In the genomic region with DNA sequence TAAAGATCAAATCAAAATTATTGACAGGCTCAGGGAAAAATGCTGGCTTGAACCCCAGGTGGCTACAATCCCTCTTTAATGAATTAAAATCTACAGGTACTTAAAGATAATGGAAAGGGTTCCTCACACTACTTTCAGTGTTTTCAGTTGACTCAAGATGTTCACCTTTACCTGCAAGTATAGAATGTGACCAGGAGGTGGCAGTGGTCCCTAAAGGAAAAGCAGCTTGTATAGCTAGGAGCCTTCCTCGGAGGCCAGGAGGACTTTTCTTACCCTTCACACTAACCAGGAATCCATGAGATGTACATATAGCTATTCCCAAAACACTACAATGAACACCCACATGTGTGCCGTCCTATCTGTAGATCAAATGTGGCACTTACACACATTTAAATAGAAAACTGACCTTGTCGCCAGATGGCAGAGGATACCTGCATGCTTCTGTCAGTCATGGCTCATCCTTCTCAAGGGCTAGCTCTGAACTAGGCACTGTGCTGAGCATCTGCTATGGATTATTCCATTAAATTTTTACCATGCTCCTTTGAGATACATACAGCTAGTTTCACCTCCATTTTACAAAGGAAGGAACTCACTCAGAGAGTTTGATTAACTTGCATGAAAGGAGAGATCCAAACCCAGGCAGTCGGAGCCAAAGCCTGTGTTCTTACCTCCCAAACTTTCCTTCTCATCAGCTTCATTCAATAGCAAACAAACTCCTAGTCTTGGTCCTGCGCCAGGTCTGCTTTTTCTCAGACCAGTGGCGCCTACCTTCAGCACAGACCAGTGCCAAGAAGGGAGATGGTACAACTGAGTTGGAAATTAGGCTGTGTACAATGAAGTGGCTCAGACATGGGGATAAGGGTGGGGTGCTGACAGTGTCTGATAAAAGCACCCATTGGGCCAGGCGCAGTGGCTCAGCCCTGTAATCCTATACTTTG, we compare ENCODE assay signal across 1 cellular context.
A peak's percentile ranks its signal among the peaks of the same experiment; 100 is the strongest.
TF ChIP-seq lines count a peak whose summit lies in the region.

No MANE protein-coding gene starts in this region.

TF ChIP-seq in HepG2, 621 proteins besides CTCF, POLR2A, EP300 and RAD21 (continued from another document and continues in another):
- TF ChIP-seq CHD4 (IDR thresholded peaks at IDR 0.05; ENCODE audit: borderline replicate concordance, low read length) (no peak), BCL6 (CRISPR knock-in tag; IDR thresholded peaks at IDR 0.05) (peak; percentile 44; the same call in 1 of the 2 replicates), TGIF2 (CRISPR knock-in tag; IDR thresholded peaks at IDR 0.05) (0 out of 2 replicates have a peak, but pooled peaks have one; percentile 8), ZNF136 (CRISPR knock-in tag; IDR thresholded peaks at IDR 0.05; ENCODE audit: low read depth) (no peak), ZNF660 (CRISPR knock-in tag; IDR thresholded peaks at IDR 0.05; ENCODE audit: borderline replicate concordance, low read depth) (no peak), ZNF317 (CRISPR knock-in tag; IDR thresholded peaks at IDR 0.05) (no peak), PAWR (CRISPR knock-in tag; IDR thresholded peaks at IDR 0.05; ENCODE audit: borderline replicate concordance) (no peak), NR2F2 (IDR thresholded peaks at IDR 0.05; ENCODE audit: borderline replicate concordance, low read depth) (no peak), ZNF674 (CRISPR knock-in tag; IDR thresholded peaks at IDR 0.05; ENCODE audit: low read depth) (no peak), FOXK1 (CRISPR knock-in tag; IDR thresholded peaks at IDR 0.05; ENCODE audit: borderline replicate concordance, low read depth) (no peak), ARNT2 (CRISPR knock-in tag; IDR thresholded peaks at IDR 0.05; ENCODE audit: low read depth) (no peak), ZNF7 (CRISPR knock-in tag; IDR thresholded peaks at IDR 0.05) (no peak), SAP130 (CRISPR knock-in tag; IDR thresholded peaks at IDR 0.05; ENCODE audit: low read depth) (no peak), ZNF224 (CRISPR knock-in tag; IDR thresholded peaks at IDR 0.05) (no peak), SOX5 (CRISPR knock-in tag; IDR thresholded peaks at IDR 0.05; ENCODE audit: borderline replicate concordance) (peak; percentile 22; the same call in 1 of the 2 replicates), SMARCE1 (IDR thresholded peaks at IDR 0.05; ENCODE audit: borderline replicate concordance) (no peak), REL (CRISPR knock-in tag; conservative IDR thresholded peaks at IDR 0.05) (no peak), ZMYM2 (CRISPR knock-in tag; IDR thresholded peaks at IDR 0.05) (no peak), SNRNP70 (IDR thresholded peaks at IDR 0.05; ENCODE audit: low read depth, low read length) (no peak), CCDC6 (CRISPR knock-in tag; IDR thresholded peaks at IDR 0.05) (no peak), AGO1 (IDR thresholded peaks at IDR 0.05; ENCODE audit: low read depth, low read length, poor library complexity, severe bottlenecking) (no peak), SOX6 (IDR thresholded peaks at IDR 0.05) (no peak), SOX6 (CRISPR knock-in tag; IDR thresholded peaks at IDR 0.05) (peak; percentile 55; the same call in 1 of the 2 replicates), ZSCAN21 (CRISPR knock-in tag; IDR thresholded peaks at IDR 0.05; ENCODE audit: borderline replicate concordance) (no peak), ZNF644 (CRISPR knock-in tag; IDR thresholded peaks at IDR 0.05; ENCODE audit: low read depth) (no peak), NFE2L2 (IDR thresholded peaks at IDR 0.05; ENCODE audit: low read length) (no peak), ZSCAN31 (CRISPR knock-in tag; IDR thresholded peaks at IDR 0.05; ENCODE audit: low read depth) (0 out of 2 replicates have a peak, but pooled peaks have one; percentile 68), ZIK1 (CRISPR knock-in tag; IDR thresholded peaks at IDR 0.05; ENCODE audit: borderline replicate concordance, low read depth) (no peak), BHLHE40 (IDR thresholded peaks at IDR 0.05; ENCODE audit: low read length) (no peak), GATAD2A (CRISPR knock-in tag; IDR thresholded peaks at IDR 0.05) (peak; percentile 66; the same call in 1 of the 2 replicates), SRSF9 (IDR thresholded peaks at IDR 0.05; ENCODE audit: borderline replicate concordance, insufficient read depth, low read depth, low read length, poor library complexity, severe bottlenecking) (no peak)
- TF ChIP-seq, protein P1, sequence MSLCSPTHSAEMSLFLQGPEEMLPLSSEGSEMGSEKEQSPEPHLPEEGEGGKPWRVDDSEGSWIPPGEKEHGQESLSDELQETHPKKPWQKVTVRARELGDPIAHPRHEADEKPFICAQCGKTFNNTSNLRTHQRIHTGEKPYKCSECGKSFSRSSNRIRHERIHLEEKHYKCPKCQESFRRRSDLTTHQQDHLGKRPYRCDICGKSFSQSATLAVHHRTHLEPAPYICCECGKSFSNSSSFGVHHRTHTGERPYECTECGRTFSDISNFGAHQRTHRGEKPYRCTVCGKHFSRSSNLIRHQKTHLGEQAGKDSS (CRISPR knock-in tag; IDR thresholded peaks at IDR 0.05; ENCODE audit: borderline replicate concordance, low read depth) = no peak
- TF ChIP-seq, protein P2, sequence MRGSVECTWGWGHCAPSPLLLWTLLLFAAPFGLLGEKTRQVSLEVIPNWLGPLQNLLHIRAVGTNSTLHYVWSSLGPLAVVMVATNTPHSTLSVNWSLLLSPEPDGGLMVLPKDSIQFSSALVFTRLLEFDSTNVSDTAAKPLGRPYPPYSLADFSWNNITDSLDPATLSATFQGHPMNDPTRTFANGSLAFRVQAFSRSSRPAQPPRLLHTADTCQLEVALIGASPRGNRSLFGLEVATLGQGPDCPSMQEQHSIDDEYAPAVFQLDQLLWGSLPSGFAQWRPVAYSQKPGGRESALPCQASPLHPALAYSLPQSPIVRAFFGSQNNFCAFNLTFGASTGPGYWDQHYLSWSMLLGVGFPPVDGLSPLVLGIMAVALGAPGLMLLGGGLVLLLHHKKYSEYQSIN (CRISPR knock-in tag; IDR thresholded peaks at IDR 0.05; ENCODE audit: borderline replicate concordance) = no peak
- TF ChIP-seq, protein P3, sequence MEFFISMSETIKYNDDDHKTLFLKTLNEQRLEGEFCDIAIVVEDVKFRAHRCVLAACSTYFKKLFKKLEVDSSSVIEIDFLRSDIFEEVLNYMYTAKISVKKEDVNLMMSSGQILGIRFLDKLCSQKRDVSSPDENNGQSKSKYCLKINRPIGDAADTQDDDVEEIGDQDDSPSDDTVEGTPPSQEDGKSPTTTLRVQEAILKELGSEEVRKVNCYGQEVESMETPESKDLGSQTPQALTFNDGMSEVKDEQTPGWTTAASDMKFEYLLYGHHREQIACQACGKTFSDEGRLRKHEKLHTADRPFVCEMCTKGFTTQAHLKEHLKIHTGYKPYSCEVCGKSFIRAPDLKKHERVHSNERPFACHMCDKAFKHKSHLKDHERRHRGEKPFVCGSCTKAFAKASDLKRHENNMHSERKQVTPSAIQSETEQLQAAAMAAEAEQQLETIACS (CRISPR knock-in tag; IDR thresholded peaks at IDR 0.05) = no peak
- TF ChIP-seq, protein P4, sequence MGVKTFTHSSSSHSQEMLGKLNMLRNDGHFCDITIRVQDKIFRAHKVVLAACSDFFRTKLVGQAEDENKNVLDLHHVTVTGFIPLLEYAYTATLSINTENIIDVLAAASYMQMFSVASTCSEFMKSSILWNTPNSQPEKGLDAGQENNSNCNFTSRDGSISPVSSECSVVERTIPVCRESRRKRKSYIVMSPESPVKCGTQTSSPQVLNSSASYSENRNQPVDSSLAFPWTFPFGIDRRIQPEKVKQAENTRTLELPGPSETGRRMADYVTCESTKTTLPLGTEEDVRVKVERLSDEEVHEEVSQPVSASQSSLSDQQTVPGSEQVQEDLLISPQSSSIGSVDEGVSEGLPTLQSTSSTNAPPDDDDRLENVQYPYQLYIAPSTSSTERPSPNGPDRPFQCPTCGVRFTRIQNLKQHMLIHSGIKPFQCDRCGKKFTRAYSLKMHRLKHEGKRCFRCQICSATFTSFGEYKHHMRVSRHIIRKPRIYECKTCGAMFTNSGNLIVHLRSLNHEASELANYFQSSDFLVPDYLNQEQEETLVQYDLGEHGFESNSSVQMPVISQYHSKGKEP (CRISPR knock-in tag; IDR thresholded peaks at IDR 0.05) = no peak
- TF ChIP-seq, protein P5, sequence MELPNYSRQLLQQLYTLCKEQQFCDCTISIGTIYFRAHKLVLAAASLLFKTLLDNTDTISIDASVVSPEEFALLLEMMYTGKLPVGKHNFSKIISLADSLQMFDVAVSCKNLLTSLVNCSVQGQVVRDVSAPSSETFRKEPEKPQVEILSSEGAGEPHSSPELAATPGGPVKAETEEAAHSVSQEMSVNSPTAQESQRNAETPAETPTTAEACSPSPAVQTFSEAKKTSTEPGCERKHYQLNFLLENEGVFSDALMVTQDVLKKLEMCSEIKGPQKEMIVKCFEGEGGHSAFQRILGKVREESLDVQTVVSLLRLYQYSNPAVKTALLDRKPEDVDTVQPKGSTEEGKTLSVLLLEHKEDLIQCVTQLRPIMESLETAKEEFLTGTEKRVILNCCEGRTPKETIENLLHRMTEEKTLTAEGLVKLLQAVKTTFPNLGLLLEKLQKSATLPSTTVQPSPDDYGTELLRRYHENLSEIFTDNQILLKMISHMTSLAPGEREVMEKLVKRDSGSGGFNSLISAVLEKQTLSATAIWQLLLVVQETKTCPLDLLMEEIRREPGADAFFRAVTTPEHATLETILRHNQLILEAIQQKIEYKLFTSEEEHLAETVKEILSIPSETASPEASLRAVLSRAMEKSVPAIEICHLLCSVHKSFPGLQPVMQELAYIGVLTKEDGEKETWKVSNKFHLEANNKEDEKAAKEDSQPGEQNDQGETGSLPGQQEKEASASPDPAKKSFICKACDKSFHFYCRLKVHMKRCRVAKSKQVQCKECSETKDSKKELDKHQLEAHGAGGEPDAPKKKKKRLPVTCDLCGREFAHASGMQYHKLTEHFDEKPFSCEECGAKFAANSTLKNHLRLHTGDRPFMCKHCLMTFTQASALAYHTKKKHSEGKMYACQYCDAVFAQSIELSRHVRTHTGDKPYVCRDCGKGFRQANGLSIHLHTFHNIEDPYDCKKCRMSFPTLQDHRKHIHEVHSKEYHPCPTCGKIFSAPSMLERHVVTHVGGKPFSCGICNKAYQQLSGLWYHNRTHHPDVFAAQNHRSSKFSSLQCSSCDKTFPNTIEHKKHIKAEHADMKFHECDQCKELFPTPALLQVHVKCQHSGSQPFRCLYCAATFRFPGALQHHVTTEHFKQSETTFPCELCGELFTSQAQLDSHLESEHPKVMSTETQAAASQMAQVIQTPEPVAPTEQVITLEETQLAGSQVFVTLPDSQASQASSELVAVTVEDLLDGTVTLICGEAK (IDR thresholded peaks at IDR 0.05) = no peak
- TF ChIP-seq, protein P5 (CRISPR knock-in tag; IDR thresholded peaks at IDR 0.05) = no peak
- TF ChIP-seq, protein P6, sequence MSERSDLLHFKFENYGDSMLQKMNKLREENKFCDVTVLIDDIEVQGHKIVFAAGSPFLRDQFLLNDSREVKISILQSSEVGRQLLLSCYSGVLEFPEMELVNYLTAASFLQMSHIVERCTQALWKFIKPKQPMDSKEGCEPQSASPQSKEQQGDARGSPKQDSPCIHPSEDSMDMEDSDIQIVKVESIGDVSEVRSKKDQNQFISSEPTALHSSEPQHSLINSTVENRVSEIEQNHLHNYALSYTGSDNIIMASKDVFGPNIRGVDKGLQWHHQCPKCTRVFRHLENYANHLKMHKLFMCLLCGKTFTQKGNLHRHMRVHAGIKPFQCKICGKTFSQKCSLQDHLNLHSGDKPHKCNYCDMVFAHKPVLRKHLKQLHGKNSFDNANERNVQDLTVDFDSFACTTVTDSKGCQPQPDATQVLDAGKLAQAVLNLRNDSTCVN (CRISPR knock-in tag; IDR thresholded peaks at IDR 0.05; ENCODE audit: borderline replicate concordance) = no peak
- TF ChIP-seq, protein P7, sequence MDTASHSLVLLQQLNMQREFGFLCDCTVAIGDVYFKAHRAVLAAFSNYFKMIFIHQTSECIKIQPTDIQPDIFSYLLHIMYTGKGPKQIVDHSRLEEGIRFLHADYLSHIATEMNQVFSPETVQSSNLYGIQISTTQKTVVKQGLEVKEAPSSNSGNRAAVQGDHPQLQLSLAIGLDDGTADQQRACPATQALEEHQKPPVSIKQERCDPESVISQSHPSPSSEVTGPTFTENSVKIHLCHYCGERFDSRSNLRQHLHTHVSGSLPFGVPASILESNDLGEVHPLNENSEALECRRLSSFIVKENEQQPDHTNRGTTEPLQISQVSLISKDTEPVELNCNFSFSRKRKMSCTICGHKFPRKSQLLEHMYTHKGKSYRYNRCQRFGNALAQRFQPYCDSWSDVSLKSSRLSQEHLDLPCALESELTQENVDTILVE (CRISPR knock-in tag; IDR thresholded peaks at IDR 0.05) = no peak
- TF ChIP-seq, protein P8, sequence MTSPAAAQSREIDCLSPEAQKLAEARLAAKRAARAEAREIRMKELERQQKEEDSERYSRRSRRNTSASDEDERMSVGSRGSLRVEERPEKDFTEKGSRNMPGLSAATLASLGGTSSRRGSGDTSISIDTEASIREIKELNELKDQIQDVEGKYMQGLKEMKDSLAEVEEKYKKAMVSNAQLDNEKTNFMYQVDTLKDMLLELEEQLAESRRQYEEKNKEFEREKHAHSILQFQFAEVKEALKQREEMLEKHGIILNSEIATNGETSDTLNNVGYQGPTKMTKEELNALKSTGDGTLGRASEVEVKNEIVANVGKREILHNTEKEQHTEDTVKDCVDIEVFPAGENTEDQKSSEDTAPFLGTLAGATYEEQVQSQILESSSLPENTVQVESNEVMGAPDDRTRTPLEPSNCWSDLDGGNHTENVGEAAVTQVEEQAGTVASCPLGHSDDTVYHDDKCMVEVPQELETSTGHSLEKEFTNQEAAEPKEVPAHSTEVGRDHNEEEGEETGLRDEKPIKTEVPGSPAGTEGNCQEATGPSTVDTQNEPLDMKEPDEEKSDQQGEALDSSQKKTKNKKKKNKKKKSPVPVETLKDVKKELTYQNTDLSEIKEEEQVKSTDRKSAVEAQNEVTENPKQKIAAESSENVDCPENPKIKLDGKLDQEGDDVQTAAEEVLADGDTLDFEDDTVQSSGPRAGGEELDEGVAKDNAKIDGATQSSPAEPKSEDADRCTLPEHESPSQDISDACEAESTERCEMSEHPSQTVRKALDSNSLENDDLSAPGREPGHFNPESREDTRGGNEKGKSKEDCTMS (CRISPR knock-in tag; conservative IDR thresholded peaks at IDR 0.05) = no peak
